1 cellular context compared by ENCODE assay signal in the genomic region with DNA sequence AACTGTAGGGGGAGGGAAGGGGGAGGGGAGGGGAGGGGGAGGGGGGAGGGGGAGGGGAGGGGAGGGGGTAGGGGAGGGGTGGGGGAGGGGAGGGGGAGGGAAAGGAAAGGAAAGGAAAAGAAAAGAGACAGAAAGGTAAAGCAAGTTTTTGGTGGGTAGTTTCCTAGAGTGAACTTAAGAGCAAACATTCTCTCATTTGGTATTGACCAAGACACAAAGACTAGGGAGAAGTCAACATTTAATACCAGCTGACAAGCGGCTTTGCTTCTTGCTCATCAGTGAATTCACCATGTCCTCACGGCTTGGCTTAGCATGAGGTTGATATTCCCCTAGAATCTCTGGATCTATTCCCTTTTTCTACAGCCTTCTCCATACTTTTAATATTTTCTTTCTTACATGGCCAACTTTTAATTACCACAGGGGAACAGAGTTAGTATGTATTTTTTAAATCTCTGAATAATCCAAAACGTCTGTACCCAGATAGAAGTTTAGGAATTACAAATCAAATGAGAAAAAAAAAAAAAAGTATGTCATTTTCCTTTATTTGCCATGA.
TF ChIP-seq lines count a peak whose summit lies in the region.

No MANE protein-coding gene starts in this region.

TF ChIP-seq in HCT116, 20 proteins besides CTCF, POLR2A, EP300 and RAD21 (continued from another document):
- TF ChIP-seq POLR2AphosphoS5 (IDR thresholded peaks at IDR 0.05; ENCODE audit: low read depth, low read length): no peak
- no peak for TF ChIP-seq ZNF274 (IDR thresholded peaks at IDR 0.05; ENCODE audit: low read depth, low read length)
- no peak for TF ChIP-seq SIN3A (IDR thresholded peaks at IDR 0.05; ENCODE audit: low read depth)
